Comparison of ENCODE assay signal across 10 cellular contexts in the genomic region with DNA sequence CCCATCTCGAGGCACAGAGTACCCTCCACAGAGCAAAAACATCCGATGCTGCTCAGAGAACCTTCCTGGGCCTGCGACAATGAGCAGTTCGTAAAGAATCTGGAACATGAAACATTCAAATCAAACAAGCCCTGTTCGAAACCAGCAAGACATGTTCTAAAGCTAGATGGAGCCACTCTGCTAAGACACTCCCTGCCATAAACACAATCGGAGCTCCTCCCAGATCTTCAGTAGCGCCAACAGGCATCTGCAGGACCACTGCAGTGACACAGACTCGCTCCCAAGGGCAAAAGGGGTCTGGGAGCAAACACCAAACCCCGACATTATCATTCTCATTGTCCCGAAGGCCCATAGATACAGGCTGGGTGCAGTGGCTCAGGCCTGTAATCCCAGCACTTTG.
A peak's percentile ranks its signal among the peaks of the same experiment; 100 is the strongest.
DNase-seq lines count a peak whose midpoint lies in the region; ATAC-seq and TF ChIP-seq lines count a peak whose summit lies in the region.
"Had no signal": no experiment of that assay in that cellular context is flagged by ENCODE, and none has a peak within 500 bp of the region (broad histone marks: within the 10 kb centered on the region; RNA-seq: fewer than 3 reads in every experiment).

No MANE protein-coding gene starts in this region.

- peaks cover 32% of the 10 kb centered on the region for H3K4me1 Mint-ChIP-seq in CD14-positive monocyte

- no peak for DNase-seq in CD14-positive monocyte (ENCODE audit: low spot score)
- no peak for DNase-seq in astrocyte of the cerebellum (ENCODE audit: low read depth)
- peak; percentile 46 for DNase-seq in left ventricle myocardium superior
- peak; percentile 56 to 76 for DNase-seq in gastrocnemius medialis
- no peak for DNase-seq in HAP-1 (ENCODE audit: low spot score in 2 of 2)
- no peak for DNase-seq in T1000 (lab: John Stamatoyannopoulos, UW)
- DNase-seq: activated gamma-delta T cell treated with Interleukin-2 at 50 U/mL for 16 hours had no signal

- peaks cover 32 to 37% of the 10 kb centered on the region in 2 donors for H3K36me3 Mint-ChIP-seq in CD14-positive monocyte

- TF ChIP-seq CTCF in CD14-positive monocyte (IDR thresholded peaks at IDR 0.05) (no peak), astrocyte of the cerebellum (IDR thresholded peaks at IDR 0.05; ENCODE audit: low read depth, low read length, missing control alignments) (peak; percentile 17), gastrocnemius medialis (IDR thresholded peaks at IDR 0.05 in 4 of 5, conservative IDR thresholded peaks at IDR 0.05 in 1 of 5) (peak in 4 of 5 experiments; percentile 13 to 52 (median 51))

- H3K4me1 ChIP-seq in gastrocnemius medialis = peaks cover 59 to 64% of the 10 kb centered on the region in 2 donors
- H3K4me1 ChIP-seq in HAP-1 = peaks cover 7% of the 10 kb centered on the region

- H3K9me3 ChIP-seq in gastrocnemius medialis (no peaks in the 10 kb centered on the region), HAP-1 (no peaks in the 10 kb centered on the region)

- H3K27me3 ChIP-seq in gastrocnemius medialis (no peaks in the 10 kb centered on the region), HAP-1 (ENCODE audit: low read depth) (no peaks in the 10 kb centered on the region)

- in situ Hi-C loops in astrocyte of the cerebellum (cut with HindIII; ENCODE audit: low sequenced_read_pairs) (no loop called here), gastrocnemius medialis (cut with MboI; ENCODE audit: low sequenced_read_pairs in 4 of 4) (no loop called here), HAP-1 (cut with MboI; ENCODE audit: low sequenced_read_pairs) (no loop called here)

- ATAC-seq in left ventricle myocardium superior (peak; percentile 68), gastrocnemius medialis (peak; percentile 81 to 82), HG03460 (IDR thresholded peaks at IDR 0.05; ENCODE audit: unreplicated experiment) (no peak), HG02588 (IDR thresholded peaks at IDR 0.05; ENCODE audit: unreplicated experiment) (no peak)

- H3K4me3 ChIP-seq in astrocyte of the cerebellum (ENCODE audit: low read depth, low read length) (no peak overlapping the region), gastrocnemius medialis (peak overlapping the region; percentile 31 to 47 (median 36)), HAP-1 (no peak overlapping the region)

- peak overlapping the region in 1 of 2 donors; percentile 62 for H3K4me3 Mint-ChIP-seq in CD14-positive monocyte
- H3K4me3 Mint-ChIP-seq: T-helper 1 cell treated with Interleukin-12 subunit alpha and Interleukin-12 subunit beta and Interleukin-4 antibody, amounts not matched to agents 30 μg/mL and 1 μg/mL, for 36 hours had no signal

- H3K27ac ChIP-seq in gastrocnemius medialis = peak overlapping the region; percentile 85 to 95 (median 88)

- H3K27me3 Mint-ChIP-seq in CD14-positive monocyte (ENCODE audit: low read depth in 3 of 3) = peaks cover 0 to 2% (median 0%) of the 10 kb centered on the region in 3 donors

- peak overlapping the region; percentile 11 to 95 (median 80) for H3K27ac Mint-ChIP-seq in CD14-positive monocyte
- H3K27ac Mint-ChIP-seq: T-helper 1 cell treated with Interleukin-12 subunit alpha and Interleukin-12 subunit beta and Interleukin-4 antibody, amounts not matched to agents 30 μg/mL and 1 μg/mL, for 36 hours had no signal

- TF ChIP-seq POLR2A in gastrocnemius medialis (IDR thresholded peaks at IDR 0.05) = no peak

- intact Hi-C loops in CD14-positive monocyte (cut with micrococcal nuclease) = loop anchor here (10.0 kb wide), 2 partner anchors 106 to 734 kb away; a partner anchor contains a TSS
- intact Hi-C loops in left ventricle myocardium superior (cut with micrococcal nuclease) = loop anchor here (10.0 kb wide), 1 partner anchor 84 kb away; no protein-coding TSS in a partner anchor
- intact Hi-C loops in gastrocnemius medialis (cut with DNase I; ENCODE audit: low total_unique reads) = loop anchor here (1.0 to 10.0 kb wide), 5 partner anchors 46 to 256 kb away; a partner anchor contains a TSS

- H3K36me3 ChIP-seq in gastrocnemius medialis (no peaks in the 10 kb centered on the region), HAP-1 (replicated peaks) (no peaks in the 10 kb centered on the region; the same call in 1 of the 2 replicates)

- no peaks in the 10 kb centered on the region for H3K9me3 Mint-ChIP-seq in CD14-positive monocyte
- H3K9me3 Mint-ChIP-seq: T-helper 1 cell treated with Interleukin-12 subunit alpha and Interleukin-12 subunit beta and Interleukin-4 antibody, amounts not matched to agents 30 μg/mL and 1 μg/mL, for 36 hours had no signal

Comparison
In these comparisons a context has a peak if more than half of its experiments do, and no peak if none do; other contexts are left out.
1. DNase-seq: peak in left ventricle myocardium superior (single experiment) and gastrocnemius medialis (2 of 2); none in CD14-positive monocyte (single experiment), astrocyte of the cerebellum (single experiment), HAP-1 (0 of 2) and T1000 (single experiment).
2. H3K4me3 ChIP-seq: peak in gastrocnemius medialis (4 of 4); none in astrocyte of the cerebellum (single experiment) and HAP-1 (single experiment).
3. ATAC-seq: peak in left ventricle myocardium superior (single experiment) and gastrocnemius medialis (2 of 2); none in HG03460 (single experiment) and HG02588 (single experiment).